In genomic region chr19:58227964-58228583, GRCh38 we compare ENCODE assay signal across 8 cellular contexts. TPM values are rescaled to one million over a fixed set of nuclear protein-coding genes. Genes with fewer than 3 reads are reported as not detected.
A peak's percentile ranks its signal among the peaks of the same experiment; 100 is the strongest.
DNase-seq lines count a peak whose midpoint lies in the region; ATAC-seq, FAIRE-seq and TF ChIP-seq lines count a peak whose summit lies in the region.

No MANE protein-coding gene starts in this region.

- H3K4me3 ChIP-seq in bronchial epithelial cell (ENCODE audit: low read depth, low read length) = peak overlapping the region; percentile 87
- peak overlapping the region; percentile 71 for H3K4me3 ChIP-seq in urinary bladder (ENCODE audit: low read depth, low read length)

- ATAC-seq in memory B cell (ENCODE audit: low read depth) (no peak), GM18909 (IDR thresholded peaks at IDR 0.05; ENCODE audit: poor library complexity, unreplicated experiment) (no peak), HG03139 (IDR thresholded peaks at IDR 0.05; ENCODE audit: unreplicated experiment) (no peak), GM18502 (IDR thresholded peaks at IDR 0.05; ENCODE audit: poor library complexity, unreplicated experiment) (no peak)

- TF ChIP-seq CTCF in bronchial epithelial cell (IDR thresholded peaks at IDR 0.05; ENCODE audit: insufficient read depth, low read length, severe bottlenecking) = no peak

- DNase-seq in bronchial epithelial cell (ENCODE audit: low read depth) (peak; percentile 13), memory B cell (ENCODE audit: low spot score in 2 of 2) (no peak)

- peaks cover 5 to 23% (median 17%) of the 10 kb centered on the region in 3 donors for H3K4me1 Mint-ChIP-seq in IgD-negative memory B cell
- H3K4me1 Mint-ChIP-seq in memory B cell = peaks cover 19% of the 10 kb centered on the region

- H3K36me3 Mint-ChIP-seq in IgD-negative memory B cell (peaks cover 28% of the 10 kb centered on the region), memory B cell (peaks cover 34% of the 10 kb centered on the region)

- H3K4me3 Mint-ChIP-seq in IgD-negative memory B cell (peak overlapping the region; percentile 94 to 97 (median 96)), memory B cell (peak overlapping the region; percentile 96)

- H3K9me3 Mint-ChIP-seq in IgD-negative memory B cell (peaks cover 11 to 23% (median 21%) of the 10 kb centered on the region in 3 donors), memory B cell (peaks cover 21% of the 10 kb centered on the region)

- WGBS in urinary bladder = 5% methylated on average over 23 of the region's 23 CpGs

- no peaks in the 10 kb centered on the region for H3K27me3 ChIP-seq in bronchial epithelial cell (ENCODE audit: control insufficient read depth, insufficient read depth, low read length)

- H3K36me3 ChIP-seq in ES-I3 (ENCODE audit: insufficient read depth, low read length) (peaks cover 27% of the 10 kb centered on the region), bronchial epithelial cell (ENCODE audit: control insufficient read depth, insufficient read depth, low read length) (peaks cover 19% of the 10 kb centered on the region), urinary bladder (ENCODE audit: insufficient read depth) (no peaks in the 10 kb centered on the region)

- no peak for FAIRE-seq in bronchial epithelial cell (lab: Jason Lieb, UNC)

- no peaks in the 10 kb centered on the region for H3K27me3 Mint-ChIP-seq in IgD-negative memory B cell
- no peaks in the 10 kb centered on the region for H3K27me3 Mint-ChIP-seq in memory B cell

- H3K27ac ChIP-seq in urinary bladder (ENCODE audit: low read depth) = peak overlapping the region; percentile 2

- peak overlapping the region; percentile 44 to 95 (median 59) for H3K27ac Mint-ChIP-seq in IgD-negative memory B cell
- H3K27ac Mint-ChIP-seq in memory B cell = peak overlapping the region; percentile 76

- H3K9me3 ChIP-seq in ES-I3 (ENCODE audit: control insufficient read depth, insufficient read depth, low read length) = peaks cover 5% of the 10 kb centered on the region; the same call in 1 of the 2 replicates

- H3K9ac ChIP-seq in ES-I3 (ENCODE audit: low read depth, low read length) = peak overlapping the region; percentile 88

- H3K4me1 ChIP-seq in ES-I3 (ENCODE audit: insufficient read depth, low read length) (no peaks in the 10 kb centered on the region), urinary bladder (ENCODE audit: insufficient read depth) (no peaks in the 10 kb centered on the region)

RNA-seq across cellular contexts. Expression of gene ZNF544, which starts 0.6 kb away (rescaled TPM):
- polyA plus RNA-seq in IgD-negative memory B cell (32.4 TPM), urinary bladder (23.6 TPM)
- total RNA-seq in bronchial epithelial cell (55.8 and 65.8 TPM in 2 replicates), urinary bladder (51.4 TPM)

RNA-seq across cellular contexts. Expression of gene ZNF274, which starts 45.2 kb away (rescaled TPM):
- 45.1 TPM for polyA plus RNA-seq in IgD-negative memory B cell
- total RNA-seq in bronchial epithelial cell = 28.2 and 36.5 TPM in 2 replicates
- total RNA-seq in urinary bladder = 18.9 TPM
- 32.1 TPM for polyA plus RNA-seq in urinary bladder

RNA-seq across cellular contexts. Expression of gene ZNF8, which starts 50.7 kb away (rescaled TPM):
- 0.98 TPM for polyA plus RNA-seq in IgD-negative memory B cell
- total RNA-seq in bronchial epithelial cell = 2.3 and 2.4 TPM in 2 replicates
- total RNA-seq in urinary bladder = 7.8 TPM
- 1.8 TPM for polyA plus RNA-seq in urinary bladder
